Comparison of ENCODE assay signal across 9 cellular contexts in genomic region chr14:35367056-35367372, GRCh38. TPM values are rescaled to one million over a fixed set of nuclear protein-coding genes. Genes with fewer than 3 reads are reported as not detected.
DNase-seq lines count a peak whose midpoint lies in the region; ATAC-seq and TF ChIP-seq lines count a peak whose summit lies in the region.
"Had no signal": no experiment of that assay in that cellular context is flagged by ENCODE, and none has a peak within 500 bp of the region (broad histone marks: within the 10 kb centered on the region; RNA-seq: fewer than 3 reads in every experiment).

No MANE protein-coding gene starts in this region.

- peak overlapping the region; percentile 28 for H3K4me3 Mint-ChIP-seq in activated naive CD8-positive, alpha-beta T cell treated with anti-CD3 and anti-CD28 coated beads, Interleukin-2, amount 10 ng/mL, durations not matched to agents 7 days and 5 days

- H3K27ac Mint-ChIP-seq in activated naive CD8-positive, alpha-beta T cell treated with anti-CD3 and anti-CD28 coated beads, Interleukin-2, amount 10 ng/mL, durations not matched to agents 7 days and 5 days: peak overlapping the region; percentile 88

- H3K4me1 ChIP-seq in cardiac muscle cell (ENCODE audit: low read depth) (peaks cover 31% of the 10 kb centered on the region), mucosa of rectum (ENCODE audit: control insufficient read depth in 2 of 2, insufficient read depth in 2 of 2, low read length in 2 of 2) (peaks cover 4 to 11% of the 10 kb centered on the region in 2 donors), upper lobe of right lung (peaks cover 32% of the 10 kb centered on the region)

- peaks cover 39% of the 10 kb centered on the region for H3K4me1 Mint-ChIP-seq in activated naive CD8-positive, alpha-beta T cell treated with anti-CD3 and anti-CD28 coated beads, Interleukin-2, amount 10 ng/mL, durations not matched to agents 7 days and 5 days

- TF ChIP-seq CTCF in cardiac muscle cell (IDR thresholded peaks at IDR 0.05; ENCODE audit: low read depth, low read length) (no peak), upper lobe of right lung (IDR thresholded peaks at IDR 0.05) (no peak)

- DNase-seq in cardiac muscle cell (ENCODE audit: low read depth in 1 of 2, low spot score in 1 of 2) (no peak), left ventricle myocardium superior (no peak), upper lobe of right lung (no peak), mucosa of gallbladder (ENCODE audit: low spot score) (no peak)
- no peak for DNase-seq in activated naive CD8-positive, alpha-beta T cell treated with anti-CD3 and anti-CD28 coated beads, Interleukin-2, amount 10 ng/mL, durations not matched to agents 7 days and 5 days
- no peak for DNase-seq in NK-92 treated with Interleukin-12 subunit alpha and Interleukin-12 subunit beta, amount 100 ng/mL, for 24 hours (lab: John Stamatoyannopoulos, UW)
- DNase-seq: caudate nucleus had no signal

- H3K36me3 Mint-ChIP-seq in activated naive CD8-positive, alpha-beta T cell treated with anti-CD3 and anti-CD28 coated beads, Interleukin-2, amount 10 ng/mL, durations not matched to agents 7 days and 5 days: no peaks in the 10 kb centered on the region

- intact Hi-C loops in left ventricle myocardium superior (cut with micrococcal nuclease): loop anchor here (5.0 kb wide), 1 partner anchor 490 kb away; the partner anchor contains the start of gene BAZ1A
- intact Hi-C loops in upper lobe of right lung (cut with DNase I): no loop called here

- POLR2A ChIA-PET in activated naive CD8-positive, alpha-beta T cell treated with anti-CD3 and anti-CD28 coated beads, Interleukin-2, amount 10 ng/mL, durations not matched to agents 7 days and 5 days (lab: Charles Lee): interaction anchor here (0.5 to 3.8 kb wide), 11 partner anchors 23 to 1292 kb away, joined by 3 to 43 read pairs (median 8); partner anchors contain the start of gene NFKBIA

- H3K27me3 ChIP-seq in cardiac muscle cell: no peaks in the 10 kb centered on the region
- no peaks in the 10 kb centered on the region for H3K27me3 ChIP-seq in mucosa of rectum (ENCODE audit: control insufficient read depth in 2 of 2, insufficient read depth in 2 of 2, low read length in 2 of 2)
- H3K27me3 ChIP-seq in upper lobe of right lung: no peaks in the 10 kb centered on the region

- no peaks in the 10 kb centered on the region for H3K9me3 ChIP-seq in cardiac muscle cell (ENCODE audit: low read depth)
- H3K9me3 ChIP-seq in mucosa of rectum (ENCODE audit: control insufficient read depth in 2 of 2, low read length in 2 of 2): no peaks in the 10 kb centered on the region
- no peaks in the 10 kb centered on the region for H3K9me3 ChIP-seq in upper lobe of right lung

- H3K36me3 ChIP-seq in cardiac muscle cell: no peaks in the 10 kb centered on the region
- no peaks in the 10 kb centered on the region for H3K36me3 ChIP-seq in mucosa of rectum (ENCODE audit: control insufficient read depth in 2 of 2, insufficient read depth in 2 of 2, low read length in 2 of 2)
- no peaks in the 10 kb centered on the region for H3K36me3 ChIP-seq in upper lobe of right lung

- peaks cover 7% of the 10 kb centered on the region for H3K9me3 Mint-ChIP-seq in activated naive CD8-positive, alpha-beta T cell treated with anti-CD3 and anti-CD28 coated beads, Interleukin-2, amount 10 ng/mL, durations not matched to agents 7 days and 5 days

- no peaks in the 10 kb centered on the region for H3K27me3 Mint-ChIP-seq in activated naive CD8-positive, alpha-beta T cell treated with anti-CD3 and anti-CD28 coated beads, Interleukin-2, amount 10 ng/mL, durations not matched to agents 7 days and 5 days

- ATAC-seq in left ventricle myocardium superior: no peak
- ATAC-seq in activated naive CD8-positive, alpha-beta T cell treated with anti-CD3 and anti-CD28 coated beads, Interleukin-2, amount 10 ng/mL, durations not matched to agents 7 days and 5 days (ENCODE audit: low read depth): no peak
- no peak for ATAC-seq in upper lobe of right lung
- ATAC-seq in GM19467 (IDR thresholded peaks at IDR 0.05; ENCODE audit: unreplicated experiment): no peak

- no peak overlapping the region for H3K9ac ChIP-seq in mucosa of rectum (ENCODE audit: low read depth in 1 of 2, low read length in 2 of 2)

- peak overlapping the region; percentile 78 for H3K27ac ChIP-seq in cardiac muscle cell
- peak overlapping the region; percentile 6 to 35 for H3K27ac ChIP-seq in mucosa of rectum (ENCODE audit: low read depth in 2 of 2, low read length in 2 of 2)
- peak overlapping the region; percentile 17 for H3K27ac ChIP-seq in upper lobe of right lung

- no peak overlapping the region for H3K4me3 ChIP-seq in cardiac muscle cell
- no peak overlapping the region for H3K4me3 ChIP-seq in mucosa of rectum (ENCODE audit: low read length in 2 of 2)
- H3K4me3 ChIP-seq in upper lobe of right lung: no peak overlapping the region

RNA-seq across cellular contexts. Expression of gene NFKBIA, which starts 37.5 kb away (rescaled TPM):
- total RNA-seq in cardiac muscle cell (99.6 and 148 TPM in 2 replicates), left ventricle myocardium superior (96.4 TPM), upper lobe of right lung (361 TPM), mucosa of gallbladder (74.8 TPM)
- polyA plus RNA-seq in cardiac muscle cell: 64.1 and 79.1 TPM in 2 replicates
- 10 to 100 TPM; 85.5 to 88.1 TPM for total RNA-seq in activated naive CD8-positive, alpha-beta T cell treated with anti-CD3 and anti-CD28 coated beads, Interleukin-2, amount 10 ng/mL, durations not matched to agents 7 days and 5 days

Comparison
In these comparisons a context has a peak if more than half of its experiments do, and no peak if none do; other contexts are left out.
1. H3K27ac ChIP-seq: peak in every context shown above with its lines; median percentile 78 in cardiac muscle cell; 20 in mucosa of rectum; 17 in upper lobe of right lung.